Comparison of ENCODE assay signal across 8 cellular contexts in the genomic region with DNA sequence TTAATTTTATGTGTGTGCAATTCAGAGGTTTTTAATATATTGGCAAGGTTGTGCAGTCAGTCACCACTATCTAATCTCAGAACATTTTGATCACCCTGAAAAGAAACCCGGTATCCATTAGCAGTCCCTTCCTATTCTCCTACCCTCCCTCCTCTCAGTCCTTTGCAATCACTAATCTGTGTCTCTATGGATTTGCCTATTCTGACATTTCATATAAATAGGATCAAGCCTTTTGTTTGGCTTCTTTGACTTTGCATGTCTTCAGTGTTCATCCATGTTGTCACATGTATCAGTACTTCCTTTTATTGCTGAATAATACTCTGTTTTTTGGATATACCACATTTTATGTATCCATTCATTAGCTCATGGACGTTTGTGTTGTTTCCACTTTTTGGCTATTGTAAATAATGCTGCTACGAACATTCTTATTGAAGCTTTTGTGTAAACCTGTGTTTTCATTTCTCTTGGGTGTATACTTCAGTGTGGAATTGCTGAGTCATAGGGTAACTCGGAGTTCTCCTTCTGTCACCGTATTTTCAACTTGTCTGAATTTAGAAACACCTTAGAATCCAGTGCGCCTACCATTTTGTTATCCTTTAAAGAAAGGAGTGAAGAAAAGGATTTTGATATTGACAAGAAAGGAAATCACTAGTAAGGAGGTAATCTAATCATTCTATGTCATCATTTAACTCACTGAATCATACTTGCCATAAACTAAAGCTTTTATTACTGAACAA. TPM values are rescaled to one million over a fixed set of nuclear protein-coding genes. Genes with fewer than 3 reads are reported as not detected.
DNase-seq lines count a peak whose midpoint lies in the region; ATAC-seq and TF ChIP-seq lines count a peak whose summit lies in the region.

No MANE protein-coding gene starts in this region.

- no peak overlapping the region for H3K9ac ChIP-seq in Karpas-422 (ENCODE audit: low read length)

- no peaks in the 10 kb centered on the region for H3K9me3 ChIP-seq in Karpas-422 (ENCODE audit: low read length)
- no peaks in the 10 kb centered on the region for H3K9me3 ChIP-seq in naive thymus-derived CD4-positive, alpha-beta T cell (ENCODE audit: control insufficient read depth in 2 of 3, low read length in 3 of 3)

- H3K9me3 Mint-ChIP-seq in activated T-helper 1 cell treated with anti-CD3 and anti-CD28 coated beads, Interleukin-12 subunit alpha, Interleukin-12 subunit beta, Interleukin-2, Interleukin-4 antibody, amounts not matched to agents 30 ng/mL and 10 ng/mL and 1 ng/mL, durations not matched to agents 14 hours and 24 hours and 36 hours: no peaks in the 10 kb centered on the region
- no peaks in the 10 kb centered on the region for H3K9me3 Mint-ChIP-seq in mesothelial cell of epicardium
- no peaks in the 10 kb centered on the region for H3K9me3 Mint-ChIP-seq in naive thymus-derived CD4-positive, alpha-beta T cell

- peaks cover 24% of the 10 kb centered on the region for H3K36me3 Mint-ChIP-seq in activated T-helper 1 cell treated with anti-CD3 and anti-CD28 coated beads, Interleukin-12 subunit alpha, Interleukin-12 subunit beta, Interleukin-2, Interleukin-4 antibody, amounts not matched to agents 30 ng/mL and 10 ng/mL and 1 ng/mL, durations not matched to agents 14 hours and 24 hours and 36 hours (ENCODE audit: low read depth)
- no peaks in the 10 kb centered on the region for H3K36me3 Mint-ChIP-seq in mesothelial cell of epicardium
- peaks cover 0 to 8% (median 5%) of the 10 kb centered on the region in 5 donors for H3K36me3 Mint-ChIP-seq in naive thymus-derived CD4-positive, alpha-beta T cell

- ATAC-seq in GM21825 (IDR thresholded peaks at IDR 0.05; ENCODE audit: unreplicated experiment) (no peak), HG03175 (IDR thresholded peaks at IDR 0.05; ENCODE audit: unreplicated experiment) (no peak)
- ATAC-seq in naive thymus-derived CD4-positive, alpha-beta T cell: no peak

- DNase-seq in EH (ENCODE audit: low read depth) (peak; percentile 15), Karpas-422 (no peak), mesothelial cell of epicardium (ENCODE audit: low spot score in 2 of 2, unreplicated experiment in 2 of 2) (no peak), ureter (ENCODE audit: low spot score) (no peak)
- DNase-seq in activated T-helper 1 cell treated with anti-CD3 and anti-CD28 coated beads, Interleukin-12 subunit alpha, Interleukin-12 subunit beta, Interleukin-2, Interleukin-4 antibody, amounts not matched to agents 30 ng/mL and 10 ng/mL and 1 ng/mL, durations not matched to agents 14 hours and 24 hours and 36 hours (ENCODE audit: low spot score): no peak
- no peak for DNase-seq in naive thymus-derived CD4-positive, alpha-beta T cell

- TF ChIP-seq CTCF in mesothelial cell of epicardium (IDR thresholded peaks at IDR 0.05; ENCODE audit: unreplicated experiment): no peak

- H3K9me2 ChIP-seq in Karpas-422 (replicated peaks; ENCODE audit: insufficient read depth, low read length): no peaks in the 10 kb centered on the region

- no peak overlapping the region for H2AFZ ChIP-seq in Karpas-422 (ENCODE audit: low read length)

- H3K4me1 Mint-ChIP-seq in activated T-helper 1 cell treated with anti-CD3 and anti-CD28 coated beads, Interleukin-12 subunit alpha, Interleukin-12 subunit beta, Interleukin-2, Interleukin-4 antibody, amounts not matched to agents 30 ng/mL and 10 ng/mL and 1 ng/mL, durations not matched to agents 14 hours and 24 hours and 36 hours (ENCODE audit: low read depth): peaks cover 43% of the 10 kb centered on the region
- peaks cover 31% of the 10 kb centered on the region for H3K4me1 Mint-ChIP-seq in mesothelial cell of epicardium
- H3K4me1 Mint-ChIP-seq in naive thymus-derived CD4-positive, alpha-beta T cell: peaks cover 28 to 43% (median 39%) of the 10 kb centered on the region in 7 donors

- H3K79me2 ChIP-seq in Karpas-422 (ENCODE audit: low read length): peaks cover 77% of the 10 kb centered on the region

- H3K4me1 ChIP-seq in Karpas-422 (ENCODE audit: low read length): peaks cover 34% of the 10 kb centered on the region
- peaks cover 4 to 13% of the 10 kb centered on the region in 2 donors for H3K4me1 ChIP-seq in naive thymus-derived CD4-positive, alpha-beta T cell (ENCODE audit: control insufficient read depth in 2 of 2, insufficient read depth in 2 of 2, low read length in 2 of 2)

- CTCF ChIA-PET in naive thymus-derived CD4-positive, alpha-beta T cell (lab: Charles Lee): interaction anchor here (0.6 to 1.2 kb wide), 6 partner anchors 17 to 180 kb away, joined by 3 to 4 read pairs (median 3); no protein-coding TSS in a partner anchor

- H3K4me3 ChIP-seq in Karpas-422 (ENCODE audit: low read length): peak overlapping the region; percentile 96; the same call in 1 of the 2 replicates
- no peak overlapping the region for H3K4me3 ChIP-seq in naive thymus-derived CD4-positive, alpha-beta T cell (ENCODE audit: low read length)

- peaks cover 1% of the 10 kb centered on the region for H3K27me3 Mint-ChIP-seq in activated T-helper 1 cell treated with anti-CD3 and anti-CD28 coated beads, Interleukin-12 subunit alpha, Interleukin-12 subunit beta, Interleukin-2, Interleukin-4 antibody, amounts not matched to agents 30 ng/mL and 10 ng/mL and 1 ng/mL, durations not matched to agents 14 hours and 24 hours and 36 hours (ENCODE audit: insufficient read depth)
- no peaks in the 10 kb centered on the region for H3K27me3 Mint-ChIP-seq in mesothelial cell of epicardium (ENCODE audit: low read depth)
- H3K27me3 Mint-ChIP-seq in naive thymus-derived CD4-positive, alpha-beta T cell: peaks cover 0 to 2% (median 0%) of the 10 kb centered on the region in 5 donors

- H3K27ac ChIP-seq in Karpas-422 (ENCODE audit: low read length): peak overlapping the region; percentile 52
- no peak overlapping the region for H3K27ac ChIP-seq in naive thymus-derived CD4-positive, alpha-beta T cell (ENCODE audit: low read depth, low read length)

- intact Hi-C loops in activated T-helper 1 cell treated with anti-CD3 and anti-CD28 coated beads, Interleukin-12 subunit alpha, Interleukin-12 subunit beta, Interleukin-2, Interleukin-4 antibody, amounts not matched to agents 30 ng/mL and 10 ng/mL and 1 ng/mL, durations not matched to agents 14 hours and 24 hours and 36 hours (cut with micrococcal nuclease): no loop called here
- intact Hi-C loops in naive thymus-derived CD4-positive, alpha-beta T cell (cut with micrococcal nuclease): loop anchor here in 1 of 2 donors (10.0 kb wide), 1 partner anchor 203 kb away; no protein-coding TSS in a partner anchor

- H4K20me1 ChIP-seq in Karpas-422 (ENCODE audit: insufficient read depth, low read depth, low read length): peaks cover 5% of the 10 kb centered on the region; the same call in 1 of the 2 replicates

- H3K36me3 ChIP-seq in Karpas-422 (ENCODE audit: insufficient read depth, low read length): peaks cover 13% of the 10 kb centered on the region
- H3K36me3 ChIP-seq in naive thymus-derived CD4-positive, alpha-beta T cell (ENCODE audit: control insufficient read depth in 2 of 3, insufficient read depth in 3 of 3, low read length in 3 of 3): peaks cover 0 to 11% (median 0%) of the 10 kb centered on the region in 3 experiments

- H3K4me2 ChIP-seq in Karpas-422 (ENCODE audit: low read depth, low read length, poor library complexity, severe bottlenecking): peak overlapping the region; percentile 91

- H3K4me3 Mint-ChIP-seq in activated T-helper 1 cell treated with anti-CD3 and anti-CD28 coated beads, Interleukin-12 subunit alpha, Interleukin-12 subunit beta, Interleukin-2, Interleukin-4 antibody, amounts not matched to agents 30 ng/mL and 10 ng/mL and 1 ng/mL, durations not matched to agents 14 hours and 24 hours and 36 hours: peak overlapping the region; percentile 16
- no peak overlapping the region for H3K4me3 Mint-ChIP-seq in mesothelial cell of epicardium
- peak overlapping the region in 5 of 10 donors; percentile 1 to 61 (median 32) for H3K4me3 Mint-ChIP-seq in naive thymus-derived CD4-positive, alpha-beta T cell

- POLR2A ChIA-PET in naive thymus-derived CD4-positive, alpha-beta T cell (lab: Charles Lee): no interaction called here

- peak overlapping the region; percentile 55 for H3K27ac Mint-ChIP-seq in activated T-helper 1 cell treated with anti-CD3 and anti-CD28 coated beads, Interleukin-12 subunit alpha, Interleukin-12 subunit beta, Interleukin-2, Interleukin-4 antibody, amounts not matched to agents 30 ng/mL and 10 ng/mL and 1 ng/mL, durations not matched to agents 14 hours and 24 hours and 36 hours
- H3K27ac Mint-ChIP-seq in mesothelial cell of epicardium: peak overlapping the region; percentile 72
- H3K27ac Mint-ChIP-seq in naive thymus-derived CD4-positive, alpha-beta T cell: peak overlapping the region in 2 of 9 donors; percentile 31 to 40

- H3K27me3 ChIP-seq in Karpas-422 (ENCODE audit: low read length): no peaks in the 10 kb centered on the region
- no peaks in the 10 kb centered on the region for H3K27me3 ChIP-seq in naive thymus-derived CD4-positive, alpha-beta T cell (ENCODE audit: control insufficient read depth in 2 of 2, insufficient read depth in 2 of 2, low read length in 2 of 2)

RNA-seq across cellular contexts. Expression of gene CEP85, which starts 3.4 kb away (rescaled TPM):
- 23.8 and 31.5 TPM in 2 replicates for total RNA-seq in Karpas-422 (2014; rRNA removed; shearing (Covaris generic); ENCODE audit: low replicate concordance)
- total RNA-seq in activated T-helper 1 cell treated with anti-CD3 and anti-CD28 coated beads, Interleukin-12 subunit alpha, Interleukin-12 subunit beta, Interleukin-2, Interleukin-4 antibody, amounts not matched to agents 30 ng/mL and 10 ng/mL and 1 ng/mL, durations not matched to agents 14 hours and 24 hours and 36 hours: 37.0 and 37.1 TPM in 2 replicates
- total RNA-seq in mesothelial cell of epicardium: 18.2 to 22.7 TPM (median 20.3 TPM) in 3 replicates
- total RNA-seq in naive thymus-derived CD4-positive, alpha-beta T cell: 10 to 100 TPM; 12.1 to 34.8 (median 20.7) TPM
- polyA plus RNA-seq in naive thymus-derived CD4-positive, alpha-beta T cell: 10 to 100 TPM in 1 of 2 donors, 1 to 10 TPM in 1; 5.4 to 12.1 TPM
- total RNA-seq in ureter: 13.1 TPM

RNA-seq across cellular contexts. Expression of gene SH3BGRL3, which starts 42.5 kb away (rescaled TPM):
- total RNA-seq in Karpas-422 (2014; rRNA removed; shearing (Covaris generic); ENCODE audit: low replicate concordance): 108 and 143 TPM in 2 replicates
- total RNA-seq in activated T-helper 1 cell treated with anti-CD3 and anti-CD28 coated beads, Interleukin-12 subunit alpha, Interleukin-12 subunit beta, Interleukin-2, Interleukin-4 antibody, amounts not matched to agents 30 ng/mL and 10 ng/mL and 1 ng/mL, durations not matched to agents 14 hours and 24 hours and 36 hours: 551 and 575 TPM in 2 replicates
- total RNA-seq in mesothelial cell of epicardium (35.6 to 37.4 TPM (median 36.3 TPM) in 3 replicates), ureter (145 TPM)
- total RNA-seq in naive thymus-derived CD4-positive, alpha-beta T cell: 100 to 1,000 TPM; 156 to 636 (median 224) TPM
- polyA plus RNA-seq in naive thymus-derived CD4-positive, alpha-beta T cell: 100 to 1,000 TPM; 569 to 630 TPM

RNA-seq across cellular contexts. Expression of gene CATSPER4, which starts 47.0 kb away (rescaled TPM):
- not detected in 2 replicates for total RNA-seq in Karpas-422 (2014; rRNA removed; shearing (Covaris generic); ENCODE audit: low replicate concordance)
- total RNA-seq in activated T-helper 1 cell treated with anti-CD3 and anti-CD28 coated beads, Interleukin-12 subunit alpha, Interleukin-12 subunit beta, Interleukin-2, Interleukin-4 antibody, amounts not matched to agents 30 ng/mL and 10 ng/mL and 1 ng/mL, durations not matched to agents 14 hours and 24 hours and 36 hours: not detected in 2 replicates
- total RNA-seq in mesothelial cell of epicardium: 0.27 to 0.38 TPM (median 0.29 TPM) in 3 replicates
- total RNA-seq in naive thymus-derived CD4-positive, alpha-beta T cell: not detected
- polyA plus RNA-seq in naive thymus-derived CD4-positive, alpha-beta T cell: not detected
- not detected for total RNA-seq in ureter
